In the genomic region with DNA sequence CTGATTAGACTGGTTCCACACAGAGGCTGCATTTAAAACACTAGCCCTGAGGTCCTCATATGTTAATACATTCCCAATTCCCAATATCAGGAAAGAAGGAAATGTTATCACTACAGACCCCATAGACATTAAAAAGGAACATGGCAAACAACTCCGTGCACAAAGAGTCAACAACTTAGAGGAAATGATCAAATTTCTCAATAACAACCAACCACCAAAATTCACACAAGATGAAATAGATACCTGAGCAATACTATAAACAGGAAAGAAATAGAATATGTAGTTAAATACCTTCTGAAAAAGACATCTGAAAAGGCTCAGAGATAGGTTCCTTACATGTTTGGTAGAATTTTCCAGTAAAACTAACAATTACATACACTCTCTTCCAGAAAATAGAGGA, we compare ENCODE assay signal across 1 cellular context.
TF ChIP-seq lines count a peak whose summit lies in the region.

No MANE protein-coding gene starts in this region.

TF ChIP-seq in GM23338, 12 proteins besides CTCF, POLR2A, EP300 and RAD21:
- TF ChIP-seq, protein P1, sequence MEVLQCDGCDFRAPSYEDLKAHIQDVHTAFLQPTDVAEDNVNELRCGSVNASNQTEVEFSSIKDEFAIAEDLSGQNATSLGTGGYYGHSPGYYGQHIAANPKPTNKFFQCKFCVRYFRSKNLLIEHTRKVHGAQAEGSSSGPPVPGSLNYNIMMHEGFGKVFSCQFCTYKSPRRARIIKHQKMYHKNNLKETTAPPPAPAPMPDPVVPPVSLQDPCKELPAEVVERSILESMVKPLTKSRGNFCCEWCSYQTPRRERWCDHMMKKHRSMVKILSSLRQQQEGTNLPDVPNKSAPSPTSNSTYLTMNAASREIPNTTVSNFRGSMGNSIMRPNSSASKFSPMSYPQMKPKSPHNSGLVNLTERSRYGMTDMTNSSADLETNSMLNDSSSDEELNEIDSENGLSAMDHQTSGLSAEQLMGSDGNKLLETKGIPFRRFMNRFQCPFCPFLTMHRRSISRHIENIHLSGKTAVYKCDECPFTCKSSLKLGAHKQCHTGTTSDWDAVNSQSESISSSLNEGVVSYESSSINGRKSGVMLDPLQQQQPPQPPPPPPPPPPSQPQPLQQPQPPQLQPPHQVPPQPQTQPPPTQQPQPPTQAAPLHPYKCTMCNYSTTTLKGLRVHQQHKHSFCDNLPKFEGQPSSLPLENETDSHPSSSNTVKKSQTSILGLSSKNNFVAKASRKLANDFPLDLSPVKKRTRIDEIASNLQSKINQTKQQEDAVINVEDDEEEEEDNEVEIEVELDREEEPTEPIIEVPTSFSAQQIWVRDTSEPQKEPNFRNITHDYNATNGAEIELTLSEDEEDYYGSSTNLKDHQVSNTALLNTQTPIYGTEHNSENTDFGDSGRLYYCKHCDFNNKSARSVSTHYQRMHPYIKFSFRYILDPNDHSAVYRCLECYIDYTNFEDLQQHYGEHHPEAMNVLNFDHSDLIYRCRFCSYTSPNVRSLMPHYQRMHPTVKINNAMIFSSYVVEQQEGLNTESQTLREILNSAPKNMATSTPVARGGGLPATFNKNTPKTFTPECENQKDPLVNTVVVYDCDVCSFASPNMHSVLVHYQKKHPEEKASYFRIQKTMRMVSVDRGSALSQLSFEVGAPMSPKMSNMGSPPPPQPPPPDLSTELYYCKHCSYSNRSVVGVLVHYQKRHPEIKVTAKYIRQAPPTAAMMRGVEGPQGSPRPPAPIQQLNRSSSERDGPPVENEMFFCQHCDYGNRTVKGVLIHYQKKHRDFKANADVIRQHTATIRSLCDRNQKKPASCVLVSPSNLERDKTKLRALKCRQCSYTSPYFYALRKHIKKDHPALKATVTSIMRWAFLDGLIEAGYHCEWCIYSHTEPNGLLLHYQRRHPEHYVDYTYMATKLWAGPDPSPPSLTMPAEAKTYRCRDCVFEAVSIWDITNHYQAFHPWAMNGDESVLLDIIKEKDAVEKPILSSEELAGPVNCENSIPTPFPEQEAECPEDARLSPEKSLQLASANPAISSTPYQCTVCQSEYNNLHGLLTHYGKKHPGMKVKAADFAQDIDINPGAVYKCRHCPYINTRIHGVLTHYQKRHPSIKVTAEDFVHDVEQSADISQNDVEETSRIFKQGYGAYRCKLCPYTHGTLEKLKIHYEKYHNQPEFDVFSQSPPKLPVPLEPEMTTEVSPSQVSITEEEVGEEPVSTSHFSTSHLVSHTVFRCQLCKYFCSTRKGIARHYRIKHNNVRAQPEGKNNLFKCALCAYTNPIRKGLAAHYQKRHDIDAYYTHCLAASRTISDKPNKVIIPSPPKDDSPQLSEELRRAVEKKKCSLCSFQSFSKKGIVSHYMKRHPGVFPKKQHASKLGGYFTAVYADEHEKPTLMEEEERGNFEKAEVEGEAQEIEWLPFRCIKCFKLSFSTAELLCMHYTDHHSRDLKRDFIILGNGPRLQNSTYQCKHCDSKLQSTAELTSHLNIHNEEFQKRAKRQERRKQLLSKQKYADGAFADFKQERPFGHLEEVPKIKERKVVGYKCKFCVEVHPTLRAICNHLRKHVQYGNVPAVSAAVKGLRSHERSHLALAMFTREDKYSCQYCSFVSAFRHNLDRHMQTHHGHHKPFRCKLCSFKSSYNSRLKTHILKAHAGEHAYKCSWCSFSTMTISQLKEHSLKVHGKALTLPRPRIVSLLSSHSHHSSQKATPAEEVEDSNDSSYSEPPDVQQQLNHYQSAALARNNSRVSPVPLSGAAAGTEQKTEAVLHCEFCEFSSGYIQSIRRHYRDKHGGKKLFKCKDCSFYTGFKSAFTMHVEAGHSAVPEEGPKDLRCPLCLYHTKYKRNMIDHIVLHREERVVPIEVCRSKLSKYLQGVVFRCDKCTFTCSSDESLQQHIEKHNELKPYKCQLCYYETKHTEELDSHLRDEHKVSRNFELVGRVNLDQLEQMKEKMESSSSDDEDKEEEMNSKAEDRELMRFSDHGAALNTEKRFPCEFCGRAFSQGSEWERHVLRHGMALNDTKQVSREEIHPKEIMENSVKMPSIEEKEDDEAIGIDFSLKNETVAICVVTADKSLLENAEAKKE (CRISPR knock-in tag; IDR thresholded peaks at IDR 0.05): no peak
- TF ChIP-seq POLR2AphosphoS5 (IDR thresholded peaks at IDR 0.05; ENCODE audit: low read depth) (no peak), NANOG (IDR thresholded peaks at IDR 0.05; ENCODE audit: borderline replicate concordance) (no peak), CREB1 (CRISPR knock-in tag; IDR thresholded peaks at IDR 0.05; ENCODE audit: low read depth) (no peak), EZH2 (IDR thresholded peaks at IDR 0.05; ENCODE audit: low read depth, unreplicated experiment) (no peak), ZNF331 (CRISPR knock-in tag; IDR thresholded peaks at IDR 0.05; ENCODE audit: low read depth) (no peak), STAT1 (IDR thresholded peaks at IDR 0.05; ENCODE audit: unreplicated experiment) (no peak), EZH2phosphoT487 (IDR thresholded peaks at IDR 0.05; ENCODE audit: unreplicated experiment) (no peak), ZNF114 (CRISPR knock-in tag; IDR thresholded peaks at IDR 0.05) (no peak), JUNB (IDR thresholded peaks at IDR 0.05; ENCODE audit: unreplicated experiment) (no peak)
- TF ChIP-seq, protein P2, sequence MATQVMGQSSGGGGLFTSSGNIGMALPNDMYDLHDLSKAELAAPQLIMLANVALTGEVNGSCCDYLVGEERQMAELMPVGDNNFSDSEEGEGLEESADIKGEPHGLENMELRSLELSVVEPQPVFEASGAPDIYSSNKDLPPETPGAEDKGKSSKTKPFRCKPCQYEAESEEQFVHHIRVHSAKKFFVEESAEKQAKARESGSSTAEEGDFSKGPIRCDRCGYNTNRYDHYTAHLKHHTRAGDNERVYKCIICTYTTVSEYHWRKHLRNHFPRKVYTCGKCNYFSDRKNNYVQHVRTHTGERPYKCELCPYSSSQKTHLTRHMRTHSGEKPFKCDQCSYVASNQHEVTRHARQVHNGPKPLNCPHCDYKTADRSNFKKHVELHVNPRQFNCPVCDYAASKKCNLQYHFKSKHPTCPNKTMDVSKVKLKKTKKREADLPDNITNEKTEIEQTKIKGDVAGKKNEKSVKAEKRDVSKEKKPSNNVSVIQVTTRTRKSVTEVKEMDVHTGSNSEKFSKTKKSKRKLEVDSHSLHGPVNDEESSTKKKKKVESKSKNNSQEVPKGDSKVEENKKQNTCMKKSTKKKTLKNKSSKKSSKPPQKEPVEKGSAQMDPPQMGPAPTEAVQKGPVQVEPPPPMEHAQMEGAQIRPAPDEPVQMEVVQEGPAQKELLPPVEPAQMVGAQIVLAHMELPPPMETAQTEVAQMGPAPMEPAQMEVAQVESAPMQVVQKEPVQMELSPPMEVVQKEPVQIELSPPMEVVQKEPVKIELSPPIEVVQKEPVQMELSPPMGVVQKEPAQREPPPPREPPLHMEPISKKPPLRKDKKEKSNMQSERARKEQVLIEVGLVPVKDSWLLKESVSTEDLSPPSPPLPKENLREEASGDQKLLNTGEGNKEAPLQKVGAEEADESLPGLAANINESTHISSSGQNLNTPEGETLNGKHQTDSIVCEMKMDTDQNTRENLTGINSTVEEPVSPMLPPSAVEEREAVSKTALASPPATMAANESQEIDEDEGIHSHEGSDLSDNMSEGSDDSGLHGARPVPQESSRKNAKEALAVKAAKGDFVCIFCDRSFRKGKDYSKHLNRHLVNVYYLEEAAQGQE (IDR thresholded peaks at IDR 0.05; ENCODE audit: unreplicated experiment): no peak
- TF ChIP-seq, protein P3, sequence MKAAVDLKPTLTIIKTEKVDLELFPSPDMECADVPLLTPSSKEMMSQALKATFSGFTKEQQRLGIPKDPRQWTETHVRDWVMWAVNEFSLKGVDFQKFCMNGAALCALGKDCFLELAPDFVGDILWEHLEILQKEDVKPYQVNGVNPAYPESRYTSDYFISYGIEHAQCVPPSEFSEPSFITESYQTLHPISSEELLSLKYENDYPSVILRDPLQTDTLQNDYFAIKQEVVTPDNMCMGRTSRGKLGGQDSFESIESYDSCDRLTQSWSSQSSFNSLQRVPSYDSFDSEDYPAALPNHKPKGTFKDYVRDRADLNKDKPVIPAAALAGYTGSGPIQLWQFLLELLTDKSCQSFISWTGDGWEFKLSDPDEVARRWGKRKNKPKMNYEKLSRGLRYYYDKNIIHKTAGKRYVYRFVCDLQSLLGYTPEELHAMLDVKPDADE (IDR thresholded peaks at IDR 0.05): no peak
